Comparison of ENCODE assay signal across 9 cellular contexts in genomic region chr17:50026901-50027638, GRCh38. TPM values are rescaled to one million over a fixed set of nuclear protein-coding genes. Genes with fewer than 3 reads are reported as not detected.
DNase-seq lines count a peak whose midpoint lies in the region; ATAC-seq, FAIRE-seq and TF ChIP-seq lines count a peak whose summit lies in the region.
"Had no signal": no experiment of that assay in that cellular context is flagged by ENCODE, and none has a peak within 500 bp of the region (broad histone marks: within the 10 kb centered on the region; RNA-seq: fewer than 3 reads in every experiment).

No MANE protein-coding gene starts in this region.

- ATAC-seq in activated B cell treated with CpG ODN at 0.5 μM for 24 hours (ENCODE audit: low read depth) = peak; percentile 82
- no peak for ATAC-seq in GM18858 (IDR thresholded peaks at IDR 0.05; ENCODE audit: unreplicated experiment)

- no peaks in the 10 kb centered on the region for H4K20me1 ChIP-seq in mammary epithelial cell (ENCODE audit: insufficient read depth, low read length)
- H4K20me1 ChIP-seq in keratinocyte (ENCODE audit: control insufficient read depth, extremely low read depth, insufficient read depth, low read length) = no peaks in the 10 kb centered on the region

- TSS peak; percentile 92 for BruUV-seq in mammary epithelial cell (replicated peaks; lab: Mats Ljungman, UMichigan)

- no peaks in the 10 kb centered on the region for H3K9me3 Mint-ChIP-seq in activated B cell treated with CpG ODN at 0.5 μM for 24 hours

- H3K27ac ChIP-seq in mammary epithelial cell (ENCODE audit: insufficient read depth, low read depth, low read length) (peak overlapping the region; percentile 94), keratinocyte (ENCODE audit: control insufficient read depth, insufficient read depth, low read length) (peak overlapping the region; percentile 96)

- peak overlapping the region; percentile 11 for H3K4me3 Mint-ChIP-seq in activated B cell treated with CpG ODN at 0.5 μM for 24 hours

- H3K27ac Mint-ChIP-seq in activated B cell treated with CpG ODN at 0.5 μM for 24 hours = no peak overlapping the region

- WGBS in mammary epithelial cell (ENCODE audit: low coverage, missing lambda C conversion rate) = under 1% methylated on average over 27 of the region's 28 CpGs

- no peaks in the 10 kb centered on the region for H3K36me3 ChIP-seq in mammary epithelial cell (ENCODE audit: insufficient read depth, low read length)
- no peaks in the 10 kb centered on the region for H3K36me3 ChIP-seq in keratinocyte (ENCODE audit: control insufficient read depth in 2 of 2, extremely low read depth in 1 of 2, insufficient read depth in 2 of 2, low read length in 2 of 2)

- H3K27me3 ChIP-seq in mammary epithelial cell (ENCODE audit: insufficient read depth, low read length) = no peaks in the 10 kb centered on the region
- H3K27me3 ChIP-seq in keratinocyte (ENCODE audit: control insufficient read depth, extremely low read depth, insufficient read depth, low read length) = no peaks in the 10 kb centered on the region

- H3K36me3 Mint-ChIP-seq in activated B cell treated with CpG ODN at 0.5 μM for 24 hours (ENCODE audit: low read depth) = no peaks in the 10 kb centered on the region

- dilution Hi-C loops in mammary epithelial cell (cut with HindIII; ENCODE audit: low sequenced_read_pairs) (no loop called here), keratinocyte (cut with MboI; ENCODE audit: extremely low pct_ligation_motif_present, low sequenced_read_pairs) (no loop called here)

- H3K27me3 Mint-ChIP-seq in activated B cell treated with CpG ODN at 0.5 μM for 24 hours = peaks cover 25% of the 10 kb centered on the region

- intact Hi-C loops in activated B cell treated with CpG ODN at 0.5 μM for 24 hours (cut with micrococcal nuclease) = loop anchor here (1.0 to 10.0 kb wide), 4 partner anchors 20 to 138 kb away; partner anchors contain the start of genes ITGA3 and SGCA
- intact Hi-C loops in mammary epithelial cell (cut with micrococcal nuclease) = loop anchor here (1.0 to 5.0 kb wide), 5 partner anchors 28 to 125 kb away; partner anchors contain the start of genes PDK2 and PPP1R9B

- peaks cover 29% of the 10 kb centered on the region for H3K4me1 ChIP-seq in mammary epithelial cell (ENCODE audit: insufficient read depth, low read length)
- H3K4me1 ChIP-seq in keratinocyte (ENCODE audit: control insufficient read depth, extremely low read depth, insufficient read depth, low read length) = peaks cover 26% of the 10 kb centered on the region

- H3K79me2 ChIP-seq in mammary epithelial cell (ENCODE audit: insufficient read depth, low read length) (peaks cover 10% of the 10 kb centered on the region), keratinocyte (ENCODE audit: control insufficient read depth, insufficient read depth, low read length) (no peaks in the 10 kb centered on the region)

- peak; percentile 91 for FAIRE-seq in keratinocyte (lab: Jason Lieb, UNC)
- FAIRE-seq: G401.6 had no signal

- CTCF ChIA-PET in activated B cell treated with CpG ODN at 0.5 μM for 24 hours (lab: Charles Lee) = interaction anchor here (0.5 to 9.0 kb wide), 3 partner anchors 13 to 67 kb away, joined by 3 to 72 read pairs (median 9); partner anchors contain the start of gene PDK2
- CTCF ChIA-PET in mammary epithelial cell (lab: Charles Lee; ENCODE audit: low non-redundant PET) = interaction anchor here (0.6 to 1.2 kb wide), 4 partner anchors 29 to 67 kb away, joined by 4 to 24 read pairs (median 4); partner anchors contain the start of gene ITGA3

- H3K4me1 Mint-ChIP-seq in activated B cell treated with CpG ODN at 0.5 μM for 24 hours = peaks cover 9% of the 10 kb centered on the region

- H3K4me2 ChIP-seq in mammary epithelial cell (ENCODE audit: insufficient read depth, low read depth, low read length) = peak overlapping the region; percentile 94
- H3K4me2 ChIP-seq in keratinocyte (ENCODE audit: control insufficient read depth, extremely low read depth, insufficient read depth, low read depth, low read length) = peak overlapping the region; percentile 98

- DNase-seq in NCI-H2029 treated with DMSO at 0.1 percent for 48 hours (lab: John Stamatoyannopoulos, UW) (peak; percentile 19), NCI-H2029 (lab: John Stamatoyannopoulos, UW) (no peak), NCI-H146 treated with DMSO at 0.1 percent for 48 hours (lab: John Stamatoyannopoulos, UW; ENCODE audit: unreplicated experiment) (peak; percentile 36), activated B cell treated with CpG ODN at 0.5 μM for 24 hours (peak; percentile 72), mammary epithelial cell (peak; percentile 84), keratinocyte (ENCODE audit: low read depth, low spot score) (peak; percentile 70)
- peak; percentile 85 for DNase-seq in stimulated activated CD4-positive, alpha-beta T cell treated with anti-CD3 and anti-CD28 coated beads, Interleukin-15, amount 100 ng/mL, for 24 hours

- peak overlapping the region; percentile 28 to 50 (median 50) for H3K4me3 ChIP-seq in mammary epithelial cell (replicated peaks in 1 of 3; ENCODE audit: insufficient read depth in 1 of 3, low read depth in 2 of 3, low read length in 3 of 3)
- H3K4me3 ChIP-seq in keratinocyte (ENCODE audit: control insufficient read depth in 2 of 3, extremely low read depth in 1 of 3, insufficient read depth in 2 of 3, low read depth in 1 of 3, low read length in 3 of 3) = peak overlapping the region; percentile 43 to 75 (median 61)

- TF ChIP-seq CTCF in activated B cell treated with CpG ODN at 0.5 μM for 24 hours (IDR thresholded peaks at IDR 0.05) = peak; percentile 86
- TF ChIP-seq CTCF in mammary epithelial cell (conservative IDR thresholded peaks at IDR 0.05 in 1 of 2, IDR thresholded peaks at IDR 0.05 in 1 of 2; ENCODE audit: extremely low read depth in 1 of 2, insufficient read depth in 1 of 2, low read depth in 1 of 2, low read length in 2 of 2) = peak; percentile 95 to 97
- peak; percentile 94 to 99 (median 96) for TF ChIP-seq CTCF in keratinocyte (optimal IDR thresholded peaks at IDR 0.05 in 1 of 3, IDR thresholded peaks at IDR 0.05 in 1 of 3, conservative IDR thresholded peaks at IDR 0.05 in 1 of 3; ENCODE audit: extremely low read depth in 1 of 3, insufficient read depth in 2 of 3, low read length in 3 of 3)

- POLR2A ChIA-PET in activated B cell treated with CpG ODN at 0.5 μM for 24 hours (lab: Charles Lee) = no interaction called here

- H3K9me1 ChIP-seq in keratinocyte (ENCODE audit: control insufficient read depth, extremely low read depth, insufficient read depth, low read length) = no peaks in the 10 kb centered on the region

- peak overlapping the region; percentile 55 for H3K9ac ChIP-seq in mammary epithelial cell (ENCODE audit: insufficient read depth, low read length)
- H3K9ac ChIP-seq in keratinocyte (ENCODE audit: control insufficient read depth, extremely low read depth, insufficient read depth, low read length) = peak overlapping the region; percentile 85

- in situ Hi-C loops in mammary epithelial cell (cut with MboI; ENCODE audit: low sequenced_read_pairs in 2 of 2) = loop anchor here (5.0 to 10.0 kb wide), 2 partner anchors 35 to 58 kb away; no protein-coding TSS in a partner anchor

- H3K9me3 ChIP-seq in mammary epithelial cell (replicated peaks; ENCODE audit: insufficient read depth, low read length) (peaks cover 6% of the 10 kb centered on the region), keratinocyte (ENCODE audit: control insufficient read depth, low read depth, low read length) (peaks cover 13% of the 10 kb centered on the region)

- H2AFZ ChIP-seq in mammary epithelial cell (ENCODE audit: low read depth, low read length) (no peak overlapping the region), keratinocyte (ENCODE audit: control insufficient read depth, low read length) (no peak overlapping the region)

RNA-seq across cellular contexts. Expression of gene ITGA3, which starts 28.8 kb away (rescaled TPM):
- total RNA-seq in activated B cell treated with CpG ODN at 0.5 μM for 24 hours = 7.7 and 9.8 TPM in 2 replicates
- 1,000 to 10,000 TPM; 1,418 to 2,030 TPM for total RNA-seq in mammary epithelial cell
- polyA plus RNA-seq in mammary epithelial cell = 1,026 TPM
- polyA minus RNA-seq in mammary epithelial cell = 2,074 TPM
- polyA plus RNA-seq in keratinocyte = 427 to 733 TPM (median 708 TPM) in 3 replicates
- polyA plus RNA-seq in keratinocyte (2011; ENCODE audit: low read depth) = 311 TPM
- 216 and 405 TPM in 2 replicates for polyA plus RNA-seq in keratinocyte (2011; cell fraction: cytosol; rRNA removed)
- polyA plus RNA-seq in keratinocyte (2011; cell fraction: nucleus; rRNA removed) = 1,779 and 2,144 TPM in 2 replicates
- 460 and 965 TPM in 2 replicates for polyA plus RNA-seq in keratinocyte (2012; ENCODE audit: low replicate concordance)
- 1,193 to 2,515 TPM (median 1,361 TPM) in 3 replicates for polyA minus RNA-seq in keratinocyte
- polyA minus RNA-seq in keratinocyte (2011; cell fraction: cytosol; rRNA and poly(A)+ RNA removed) = 897 TPM
- 2,521 and 2,609 TPM in 2 replicates for polyA minus RNA-seq in keratinocyte (2011; cell fraction: nucleus; rRNA and poly(A)+ RNA removed)

RNA-seq across cellular contexts. Expression of gene DLX3, which starts 32.0 kb away (rescaled TPM):
- not detected in 2 replicates for total RNA-seq in activated B cell treated with CpG ODN at 0.5 μM for 24 hours
- total RNA-seq in mammary epithelial cell = under 1 TPM; 0.33 to 0.42 TPM
- polyA plus RNA-seq in mammary epithelial cell = 0.18 TPM
- polyA minus RNA-seq in mammary epithelial cell = not detected
- 0.62 to 0.81 TPM (median 0.72 TPM) in 3 replicates for polyA plus RNA-seq in keratinocyte
- 8.7 TPM for polyA plus RNA-seq in keratinocyte (2011; ENCODE audit: low read depth)
- 0.97 and 1.3 TPM in 2 replicates for polyA plus RNA-seq in keratinocyte (2011; cell fraction: cytosol; rRNA removed)
- 2.3 and 3.3 TPM in 2 replicates for polyA plus RNA-seq in keratinocyte (2011; cell fraction: nucleus; rRNA removed)
- polyA plus RNA-seq in keratinocyte (2012; ENCODE audit: low replicate concordance) = 1.6 and 17.5 TPM in 2 replicates
- polyA minus RNA-seq in keratinocyte = 0.64 to 1.8 TPM (median 1.0 TPM) in 3 replicates
- 2.1 TPM for polyA minus RNA-seq in keratinocyte (2011; cell fraction: cytosol; rRNA and poly(A)+ RNA removed)
- 1.1 and 1.3 TPM in 2 replicates for polyA minus RNA-seq in keratinocyte (2011; cell fraction: nucleus; rRNA and poly(A)+ RNA removed)

RNA-seq across cellular contexts. Expression of gene DLX4, which starts 58.1 kb away (rescaled TPM):
- 0.42 TPM in 2 replicates for total RNA-seq in activated B cell treated with CpG ODN at 0.5 μM for 24 hours
- under 1 TPM in 1 of 2 donors, not detected in 1; 0.49 TPM for total RNA-seq in mammary epithelial cell
- polyA plus RNA-seq in mammary epithelial cell = 0.14 TPM
- not detected for polyA minus RNA-seq in mammary epithelial cell
- polyA plus RNA-seq in keratinocyte = 0.10 to 0.22 TPM (median 0.18 TPM) in 3 replicates
- 0.42 TPM for polyA plus RNA-seq in keratinocyte (2011; ENCODE audit: low read depth)
- polyA plus RNA-seq in keratinocyte (2011; cell fraction: cytosol; rRNA removed) = 0.31 and 0.34 TPM in 2 replicates
- polyA plus RNA-seq in keratinocyte (2011; cell fraction: nucleus; rRNA removed) = 0.32 and 0.77 TPM in 2 replicates
- 0.30 and 0.49 TPM in 2 replicates for polyA plus RNA-seq in keratinocyte (2012; ENCODE audit: low replicate concordance)
- polyA minus RNA-seq in keratinocyte = 0.10 to 1.4 TPM (median 0.23 TPM) in 3 replicates
- polyA minus RNA-seq in keratinocyte (2011; cell fraction: cytosol; rRNA and poly(A)+ RNA removed) = 1.7 TPM
- 0.62 TPM in 1 of 2 replicates, not detected in the other for polyA minus RNA-seq in keratinocyte (2011; cell fraction: nucleus; rRNA and poly(A)+ RNA removed)

Comparison
In these comparisons a context has a peak if more than half of its experiments do, and no peak if none do; other contexts are left out.
1. RNA of gene ITGA3, which starts 28.8 kb away (total RNA-seq): 1,418 to 2,030 TPM in mammary epithelial cell; 7.7 to 9.8 TPM in activated B cell treated with CpG ODN at 0.5 μM for 24 hours; every median in the first group is over 100 times any median in the second.
2. Peak in every context shown above with its lines, with median percentiles within 50 percentile points of each other: CTCF ChIP-seq.